Comparison of ENCODE assay signal across 8 cellular contexts in genomic region chr9:15231788-15232635, GRCh38.
A peak's percentile ranks its signal among the peaks of the same experiment; 100 is the strongest.
DNase-seq lines count a peak whose midpoint lies in the region; ATAC-seq and TF ChIP-seq lines count a peak whose summit lies in the region.

No MANE protein-coding gene starts in this region.

- H3K9me3 ChIP-seq in HCT116 (ENCODE audit: control insufficient read depth in 1 of 2, insufficient read depth in 1 of 2, low read depth in 1 of 2, low read length in 2 of 2) (no peaks in the 10 kb centered on the region), NT2/D1 (ENCODE audit: insufficient read depth, low read length) (0 out of 2 replicates have a peak, but pooled peaks cover under 1% of the 10 kb centered on the region), esophagus squamous epithelium (peaks cover 0 to 16% (median 0%) of the 10 kb centered on the region in 3 donors)

- CTCF ChIA-PET in HCT116 (lab: Charles Lee): interaction anchor here (0.6 to 2.6 kb wide), 8 partner anchors 8 to 464 kb away, joined by 3 to 15 read pairs (median 3); partner anchors contain the start of gene TTC39B

- TF ChIP-seq POLR2A in HCT116 (IDR thresholded peaks at IDR 0.05; ENCODE audit: borderline replicate concordance, extremely low read depth, insufficient read depth, insufficient read length) (no peak), esophagus squamous epithelium (IDR thresholded peaks at IDR 0.05) (no peak)

- H2AFZ ChIP-seq in HCT116 (ENCODE audit: low read depth, low read length, poor library complexity, severe bottlenecking): no peak overlapping the region

- H3K4me3 ChIP-seq in HCT116 (replicated peaks in 1 of 2; ENCODE audit: low read depth in 1 of 2, low read length in 2 of 2) (no peak overlapping the region), NT2/D1 (ENCODE audit: insufficient read length, low read depth) (no peak overlapping the region), retinal pigment epithelial cell (ENCODE audit: low read length) (no peak overlapping the region), esophagus squamous epithelium (no peak overlapping the region)

- no peak overlapping the region for H3K4me2 ChIP-seq in HCT116 (ENCODE audit: low read length)

- intact Hi-C loops in HCT116 (cut with micrococcal nuclease) (loop anchor here (5.0 kb wide), 1 partner anchor 50 kb away; no protein-coding TSS in a partner anchor), esophagus squamous epithelium (cut with DNase I) (no loop called here)

- RAD21 ChIA-PET in HCT116 (lab: Charles Lee; ENCODE audit: low non-redundant PET in 1 of 2, low total read pairs in 2 of 2, uncharacterized antibody in 2 of 2, unreplicated experiment in 2 of 2): no interaction called here

- H3K27me3 ChIP-seq in HCT116 (ENCODE audit: insufficient read depth, low read length): no peaks in the 10 kb centered on the region
- H3K27me3 ChIP-seq in NT2/D1 (ENCODE audit: insufficient read depth, insufficient read length): no peaks in the 10 kb centered on the region
- H3K27me3 ChIP-seq in esophagus squamous epithelium: no peaks in the 10 kb centered on the region

- no peaks in the 10 kb centered on the region for H3K79me2 ChIP-seq in HCT116 (ENCODE audit: insufficient read depth, low read length)

- POLR2A ChIA-PET in HCT116 (lab: Charles Lee): no interaction called here

- TF ChIP-seq CTCF in GM12872 (IDR thresholded peaks at IDR 0.05; ENCODE audit: insufficient read depth, low read depth, low read length): peak; percentile 71
- TF ChIP-seq CTCF in HCT116 (IDR thresholded peaks at IDR 0.05 in 2 of 3, conservative IDR thresholded peaks at IDR 0.05 in 1 of 3; ENCODE audit: borderline replicate concordance in 1 of 3, insufficient read depth in 1 of 3, low read depth in 2 of 3, low read length in 2 of 3): peak; percentile 32 to 80 (median 77); a peak in 4 of 6 replicates
- TF ChIP-seq CTCF in retinal pigment epithelial cell (conservative IDR thresholded peaks at IDR 0.05; ENCODE audit: low read depth, low read length): peak; percentile 68
- TF ChIP-seq CTCF in esophagus squamous epithelium (IDR thresholded peaks at IDR 0.05): peak in 2 of 6 experiments; percentile 31 to 46

- H3K36me3 ChIP-seq in HCT116 (ENCODE audit: control insufficient read depth in 1 of 2, insufficient read depth in 2 of 2, low read length in 2 of 2) (no peaks in the 10 kb centered on the region), NT2/D1 (ENCODE audit: insufficient read depth, insufficient read length, low read length) (no peaks in the 10 kb centered on the region), esophagus squamous epithelium (no peaks in the 10 kb centered on the region)

- H3K4me1 ChIP-seq in HCT116 (ENCODE audit: control insufficient read depth in 1 of 2, insufficient read depth in 2 of 2, low read length in 2 of 2): no peaks in the 10 kb centered on the region
- H3K4me1 ChIP-seq in NT2/D1 (ENCODE audit: insufficient read depth, insufficient read length): no peaks in the 10 kb centered on the region
- no peaks in the 10 kb centered on the region for H3K4me1 ChIP-seq in esophagus squamous epithelium

- ATAC-seq in HCT116: peak; percentile 97

- H3K9me2 ChIP-seq in HCT116 (ENCODE audit: insufficient read depth): no peaks in the 10 kb centered on the region

- H4K20me1 ChIP-seq in HCT116 (ENCODE audit: insufficient read depth): no peaks in the 10 kb centered on the region

- peak; percentile 35; the same call in 1 of the 2 replicates for TF ChIP-seq RAD21 in HCT116 (IDR thresholded peaks at IDR 0.05; ENCODE audit: low read depth)

- BruUV-seq in HCT116 (replicated peaks; lab: Mats Ljungman, UMichigan): no TSS peak

- H3K9ac ChIP-seq in HCT116 (ENCODE audit: low read length): no peak overlapping the region
- H3K9ac ChIP-seq in NT2/D1 (ENCODE audit: insufficient read length, low read depth): no peak overlapping the region

- DNase-seq in HCT116 (ENCODE audit: low read depth, low spot score) (peak; percentile 29), NT2/D1 (ENCODE audit: low read depth, low spot score) (peak; percentile 49), ecto neural progenitor cell (ENCODE audit: low spot score) (peak; percentile 51), retinal pigment epithelial cell (ENCODE audit: low read depth) (no peak), esophagus squamous epithelium (lab: John Stamatoyannopoulos, UW) (no peak), NCI-H2029 treated with DMSO at 0.1 percent for 48 hours (lab: John Stamatoyannopoulos, UW) (no peak), AG08395 (ENCODE audit: low spot score) (no peak)

- H3K27ac ChIP-seq in HCT116 (ENCODE audit: low read depth, low read length) (no peak overlapping the region), esophagus squamous epithelium (no peak overlapping the region)

- WGBS in esophagus squamous epithelium, 2 donors: 67 to 69% methylated on average over 12 of the region's 13 CpGs

TF ChIP-seq in HCT116, 20 proteins besides CTCF, POLR2A, EP300 and RAD21:
- TF ChIP-seq YY1 (IDR thresholded peaks at IDR 0.05; ENCODE audit: extremely low read depth, insufficient replicate concordance, low read depth, low read length): no peak
- TF ChIP-seq FOSL1 (IDR thresholded peaks at IDR 0.05; ENCODE audit: low read depth): no peak
- no peak for TF ChIP-seq EZH2phosphoT487 (IDR thresholded peaks at IDR 0.05; ENCODE audit: borderline replicate concordance)

Comparison
In these comparisons a context has a peak if more than half of its experiments do, and no peak if none do; other contexts are left out.
1. DNase-seq: peak in HCT116 (single experiment), NT2/D1 (single experiment) and ecto neural progenitor cell (single experiment); none in retinal pigment epithelial cell (single experiment), esophagus squamous epithelium (single experiment), NCI-H2029 treated with DMSO at 0.1 percent for 48 hours (single experiment) and AG08395 (single experiment).